In the genomic region with DNA sequence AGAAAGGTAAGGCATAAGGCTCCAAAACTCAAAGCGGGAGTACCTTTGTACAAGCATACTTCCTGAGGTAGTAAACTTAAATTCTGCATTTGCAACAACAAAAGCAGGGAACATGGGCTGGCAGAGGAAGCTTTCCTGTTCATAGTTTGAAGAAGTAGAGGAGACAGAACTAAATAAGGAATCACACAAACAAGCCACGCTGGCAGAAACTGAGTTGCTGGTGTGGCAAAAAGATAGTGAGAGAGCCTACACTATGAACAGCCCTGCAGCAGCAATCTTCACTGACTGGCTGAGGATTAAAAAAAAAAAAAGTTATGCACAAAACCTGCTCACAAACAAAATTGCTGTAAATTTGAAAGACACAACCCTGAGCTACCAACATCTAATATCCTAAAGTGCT, we compare ENCODE assay signal across 16 cellular contexts. TPM values are rescaled to one million over a fixed set of nuclear protein-coding genes. Genes with fewer than 3 reads are reported as not detected.
DNase-seq lines count a peak whose midpoint lies in the region; ATAC-seq and TF ChIP-seq lines count a peak whose summit lies in the region.
"Had no signal": no experiment of that assay in that cellular context is flagged by ENCODE, and none has a peak within 500 bp of the region (broad histone marks: within the 10 kb centered on the region; RNA-seq: fewer than 3 reads in every experiment).

No MANE protein-coding gene starts in this region.

- H2BK5ac ChIP-seq in IMR-90 (ENCODE audit: low read depth, low read length, poor library complexity, severe bottlenecking) = no peak overlapping the region

- peaks cover 30 to 54% of the 10 kb centered on the region in 2 experiments for H3K79me1 ChIP-seq in IMR-90 (ENCODE audit: low read depth in 1 of 2, low read length in 2 of 2)

- peak overlapping the region; percentile 43; the same call in 1 of the 2 replicates for H3K18ac ChIP-seq in IMR-90 (ENCODE audit: low read depth, low read length)

- H4K8ac ChIP-seq in IMR-90 (ENCODE audit: low read depth in 2 of 2, low read length in 2 of 2) = no peak overlapping the region

- no peak overlapping the region for H2AK9ac ChIP-seq in IMR-90 (replicated peaks; ENCODE audit: low read depth, low read length, poor library complexity)

- no peak for TF ChIP-seq RAD21 in IMR-90 (IDR thresholded peaks at IDR 0.05; ENCODE audit: low read length)

- H3K9ac ChIP-seq in IMR-90 (ENCODE audit: low read depth, low read length) (no peak overlapping the region), smooth muscle cell (ENCODE audit: low read depth) (no peak overlapping the region), mammary epithelial cell (ENCODE audit: insufficient read depth, low read length) (no peak overlapping the region)

- H3K9me3 Mint-ChIP-seq in chondrocyte (ENCODE audit: low read depth) = no peaks in the 10 kb centered on the region
- H3K9me3 Mint-ChIP-seq: activated naive CD4-positive, alpha-beta T cell treated with anti-CD3 and anti-CD28 coated beads, Interleukin-2, amount 50 U/mL, for 24 hours had no signal

- peaks cover 22% of the 10 kb centered on the region for H3K4me1 Mint-ChIP-seq in chondrocyte (ENCODE audit: low read depth)

- H3K9me3 ChIP-seq in IMR-90 (ENCODE audit: control insufficient read depth, insufficient read depth, low read length) (no peaks in the 10 kb centered on the region), smooth muscle cell (replicated peaks; ENCODE audit: low read depth) (no peaks in the 10 kb centered on the region), mammary epithelial cell (replicated peaks; ENCODE audit: insufficient read depth, low read length) (no peaks in the 10 kb centered on the region)
- H3K9me3 ChIP-seq: lower lobe of right lung, upper lobe of left lung had no signal

- TF ChIP-seq POLR2A in IMR-90 (IDR thresholded peaks at IDR 0.05; ENCODE audit: low read depth, low read length) = no peak

- H3K4me1 ChIP-seq in IMR-90 (ENCODE audit: control insufficient read depth, insufficient read depth, low read length) (no peaks in the 10 kb centered on the region), smooth muscle cell (ENCODE audit: low read depth) (peaks cover 5% of the 10 kb centered on the region), mammary epithelial cell (ENCODE audit: insufficient read depth, low read length) (no peaks in the 10 kb centered on the region)

- ATAC-seq in IMR-90 (ENCODE audit: low read depth) (peak; percentile 51), left lobe of liver (peak; percentile 52), GM21515 (IDR thresholded peaks at IDR 0.05; ENCODE audit: unreplicated experiment) (no peak)
- ATAC-seq: lower lobe of right lung had no signal

- peak overlapping the region; percentile 23 for H3K4me3 Mint-ChIP-seq in chondrocyte (ENCODE audit: unreplicated experiment)
- H3K4me3 Mint-ChIP-seq: activated naive CD4-positive, alpha-beta T cell treated with anti-CD3 and anti-CD28 coated beads, Interleukin-2, amount 50 U/mL, for 24 hours had no signal

- CTCF ChIA-PET in IMR-90 (lab: Yijun Ruan, JAX) = no interaction called here
- CTCF ChIA-PET in mammary epithelial cell (lab: Charles Lee; ENCODE audit: low non-redundant PET) = no interaction called here

- 0 out of 2 replicates have a peak overlapping the region, but pooled peaks have one; percentile 12 for H3K14ac ChIP-seq in IMR-90 (replicated peaks; ENCODE audit: low read depth, low read length)

- H3F3A ChIP-seq in smooth muscle cell (ENCODE audit: low read depth) = peaks cover 3% of the 10 kb centered on the region

- dilution Hi-C loops in IMR-90 (cut with HindIII; ENCODE audit: low sequenced_read_pairs, unreplicated experiment) = no loop called here
- dilution Hi-C loops in mammary epithelial cell (cut with HindIII; ENCODE audit: low sequenced_read_pairs) = no loop called here

- 0 out of 2 replicates have a peak overlapping the region, but pooled peaks have one; percentile 3 for H3K23ac ChIP-seq in IMR-90 (ENCODE audit: low read depth, low read length)

- no peak overlapping the region for H2AFZ ChIP-seq in IMR-90 (replicated peaks; ENCODE audit: low read length, poor library complexity)
- H2AFZ ChIP-seq in smooth muscle cell (ENCODE audit: low read depth) = peak overlapping the region; percentile 59
- no peak overlapping the region for H2AFZ ChIP-seq in mammary epithelial cell (ENCODE audit: low read depth, low read length)

- H2BK20ac ChIP-seq in IMR-90 (ENCODE audit: low read depth, low read length) = peak overlapping the region; percentile 11; the same call in 1 of the 2 replicates

- no peaks in the 10 kb centered on the region for H3K27me3 Mint-ChIP-seq in chondrocyte (ENCODE audit: low read depth)
- H3K27me3 Mint-ChIP-seq: activated naive CD4-positive, alpha-beta T cell treated with anti-CD3 and anti-CD28 coated beads, Interleukin-2, amount 50 U/mL, for 24 hours had no signal

- H3K4me2 ChIP-seq in IMR-90 (ENCODE audit: low read depth, low read length) (0 out of 2 replicates have a peak overlapping the region, but pooled peaks have one; percentile 16), smooth muscle cell (peak overlapping the region; percentile 8), mammary epithelial cell (ENCODE audit: insufficient read depth, low read depth, low read length) (no peak overlapping the region)

- no peak overlapping the region for H3K56ac ChIP-seq in IMR-90 (ENCODE audit: extremely low read depth, insufficient read depth, low read length)

- H2BK120ac ChIP-seq in IMR-90 (ENCODE audit: low read depth, low read length) = no peak overlapping the region

- POLR2A ChIA-PET in IMR-90 (lab: Charles Lee; ENCODE audit: unreplicated experiment) = no interaction called here

- H3K36me3 Mint-ChIP-seq in chondrocyte (ENCODE audit: low read depth) = peaks cover 8% of the 10 kb centered on the region

- no peak overlapping the region for H3K4ac ChIP-seq in IMR-90 (ENCODE audit: low read depth, low read length)

- H3K4me3 ChIP-seq in IMR-90 (ENCODE audit: insufficient read depth, low read depth, low read length) (no peak overlapping the region), smooth muscle cell (no peak overlapping the region), mammary epithelial cell (replicated peaks in 1 of 3; ENCODE audit: insufficient read depth in 1 of 3, low read depth in 2 of 3, low read length in 3 of 3) (no peak overlapping the region)
- H3K4me3 ChIP-seq: lower lobe of right lung, upper lobe of left lung had no signal

- H2AK5ac ChIP-seq in IMR-90 (ENCODE audit: low read depth, low read length) = no peak overlapping the region

- no peaks in the 10 kb centered on the region; the same call in 1 of the 2 replicates for H3K36me3 ChIP-seq in IMR-90 (ENCODE audit: control insufficient read depth, insufficient read depth, low read length)
- no peaks in the 10 kb centered on the region for H3K36me3 ChIP-seq in smooth muscle cell (ENCODE audit: low read depth)
- no peaks in the 10 kb centered on the region for H3K36me3 ChIP-seq in mammary epithelial cell (ENCODE audit: insufficient read depth, low read length)
- H3K36me3 ChIP-seq: lower lobe of right lung had no signal

- H3K27me3 ChIP-seq in IMR-90 (ENCODE audit: control insufficient read depth, insufficient read depth, low read length) (no peaks in the 10 kb centered on the region), smooth muscle cell (ENCODE audit: low read depth) (no peaks in the 10 kb centered on the region), mammary epithelial cell (ENCODE audit: insufficient read depth, low read length) (no peaks in the 10 kb centered on the region)
- H3K27me3 ChIP-seq: upper lobe of left lung had no signal

- no peak overlapping the region for H2BK15ac ChIP-seq in IMR-90 (ENCODE audit: low read depth, low read length)

- BruUV-seq in IMR-90 (replicated peaks; lab: Mats Ljungman, UMichigan) (no TSS peak), mammary epithelial cell (replicated peaks; lab: Mats Ljungman, UMichigan) (no TSS peak)

- peaks cover 8% of the 10 kb centered on the region for H3K9me1 ChIP-seq in IMR-90 (ENCODE audit: insufficient read depth, low read length)

- in situ Hi-C loops in IMR-90 (cut with MboI; ENCODE audit: low sequenced_read_pairs) (no loop called here), mammary epithelial cell (cut with MboI; ENCODE audit: low sequenced_read_pairs in 2 of 2) (no loop called here)

- no peak overlapping the region for H4K91ac ChIP-seq in IMR-90 (ENCODE audit: insufficient read depth, low read depth, low read length)

- no peak for DNase-seq in IMR-90
- no peak for DNase-seq in chondrocyte (ENCODE audit: low spot score)
- DNase-seq in left lobe of liver (ENCODE audit: low spot score) = no peak
- DNase-seq in smooth muscle cell (lab: John Stamatoyannopoulos, UW; ENCODE audit: unreplicated experiment) = no peak
- no peak for DNase-seq in T-helper 1 cell
- no peak for DNase-seq in mammary epithelial cell
- DNase-seq in foreskin melanocyte = no peak
- DNase-seq: activated CD8-positive, alpha-beta memory T cell treated with anti-CD3 and anti-CD28 coated beads, Interleukin-2, amount 50 U/mL, for 4 hours; central memory CD4-positive, alpha-beta T cell; DMS79; lower lobe of right lung; occipital lobe; stimulated activated CD4-positive, alpha-beta T cell treated with anti-CD3 and anti-CD28 coated beads, Interleukin-15, amount 100 ng/mL, for 24 hours; upper lobe of left lung had no signal

- peak overlapping the region; percentile 1; the same call in 1 of the 2 replicates for H3K27ac ChIP-seq in IMR-90 (ENCODE audit: insufficient read depth, low read length)
- peak overlapping the region; percentile 5 for H3K27ac ChIP-seq in smooth muscle cell (ENCODE audit: low read depth)
- no peak overlapping the region for H3K27ac ChIP-seq in mammary epithelial cell (ENCODE audit: insufficient read depth, low read depth, low read length)
- H3K27ac ChIP-seq: lower lobe of right lung had no signal

- TF ChIP-seq CTCF in IMR-90 (conservative IDR thresholded peaks at IDR 0.05; ENCODE audit: low read depth, low read length) (no peak), chondrocyte (IDR thresholded peaks at IDR 0.05) (no peak), smooth muscle cell (IDR thresholded peaks at IDR 0.05; ENCODE audit: borderline replicate concordance, insufficient read depth, poor library complexity, severe bottlenecking) (no peak), mammary epithelial cell (conservative IDR thresholded peaks at IDR 0.05 in 1 of 2, IDR thresholded peaks at IDR 0.05 in 1 of 2; ENCODE audit: extremely low read depth in 1 of 2, insufficient read depth in 1 of 2, low read depth in 1 of 2, low read length in 2 of 2) (no peak)

- peaks cover 39% of the 10 kb centered on the region for H3K79me2 ChIP-seq in smooth muscle cell (ENCODE audit: low read depth)
- H3K79me2 ChIP-seq in mammary epithelial cell (ENCODE audit: insufficient read depth, low read length) = peaks cover 19% of the 10 kb centered on the region

- WGBS in IMR-90 (ENCODE audit: extremely low coverage in 2 of 2, insufficient read length in 1 of 2), 2 experiments = no CpG with 5 or more reads among the region's 2 CpGs
- 64% methylated on average over 2 of the region's 2 CpGs for WGBS in smooth muscle cell (ENCODE audit: low lambda C conversion rate)
- 92% methylated on average over 2 of the region's 2 CpGs for WGBS in mammary epithelial cell (ENCODE audit: low coverage, missing lambda C conversion rate)

- intact Hi-C loops in IMR-90 (cut with micrococcal nuclease) (no loop called here), mammary epithelial cell (cut with micrococcal nuclease) (no loop called here)

- H4K20me1 ChIP-seq in IMR-90 (ENCODE audit: insufficient read depth, low read length) (peaks cover 29% of the 10 kb centered on the region; the same call in 1 of the 2 replicates), smooth muscle cell (ENCODE audit: low read depth) (peaks cover 15% of the 10 kb centered on the region), mammary epithelial cell (ENCODE audit: insufficient read depth, low read length) (no peaks in the 10 kb centered on the region)

- peak overlapping the region; percentile 28 for H3K27ac Mint-ChIP-seq in chondrocyte (ENCODE audit: unreplicated experiment)
- H3K27ac Mint-ChIP-seq: activated naive CD4-positive, alpha-beta T cell treated with anti-CD3 and anti-CD28 coated beads, Interleukin-2, amount 50 U/mL, for 24 hours had no signal

- H4K5ac ChIP-seq in IMR-90 (ENCODE audit: low read depth, low read length) = no peak overlapping the region

RNA-seq across cellular contexts. Expression of a gene that starts 46.5 kb away (rescaled TPM):
- total RNA-seq in IMR-90 (2012; rRNA removed) (5.9 and 8.9 TPM in 2 replicates), chondrocyte (38.7 to 69.5 TPM (median 66.8 TPM) in 3 replicates), left lobe of liver (19.2 TPM), smooth muscle cell (14.6 and 18.3 TPM in 2 replicates), mammary epithelial cell (10 to 100 TPM in 1 of 2 donors, 1 to 10 TPM in 1; 6.0 to 37.2 TPM)
- polyA plus RNA-seq in IMR-90 (2012; rRNA removed) (16.6 and 18.7 TPM in 2 replicates), smooth muscle cell (18.8 and 24.3 TPM in 2 replicates), mammary epithelial cell (11.7 TPM)
- 6.0 and 7.2 TPM in 2 replicates for polyA plus RNA-seq in IMR-90 (2012; cell fraction: cytosol; rRNA removed)
- 11.2 and 40.5 TPM in 2 replicates for polyA plus RNA-seq in IMR-90 (2012; cell fraction: nucleus; rRNA removed; ENCODE audit: low replicate concordance)
- 9.5 TPM for polyA minus RNA-seq in mammary epithelial cell
